8 cellular contexts compared by ENCODE assay signal in the genomic region with DNA sequence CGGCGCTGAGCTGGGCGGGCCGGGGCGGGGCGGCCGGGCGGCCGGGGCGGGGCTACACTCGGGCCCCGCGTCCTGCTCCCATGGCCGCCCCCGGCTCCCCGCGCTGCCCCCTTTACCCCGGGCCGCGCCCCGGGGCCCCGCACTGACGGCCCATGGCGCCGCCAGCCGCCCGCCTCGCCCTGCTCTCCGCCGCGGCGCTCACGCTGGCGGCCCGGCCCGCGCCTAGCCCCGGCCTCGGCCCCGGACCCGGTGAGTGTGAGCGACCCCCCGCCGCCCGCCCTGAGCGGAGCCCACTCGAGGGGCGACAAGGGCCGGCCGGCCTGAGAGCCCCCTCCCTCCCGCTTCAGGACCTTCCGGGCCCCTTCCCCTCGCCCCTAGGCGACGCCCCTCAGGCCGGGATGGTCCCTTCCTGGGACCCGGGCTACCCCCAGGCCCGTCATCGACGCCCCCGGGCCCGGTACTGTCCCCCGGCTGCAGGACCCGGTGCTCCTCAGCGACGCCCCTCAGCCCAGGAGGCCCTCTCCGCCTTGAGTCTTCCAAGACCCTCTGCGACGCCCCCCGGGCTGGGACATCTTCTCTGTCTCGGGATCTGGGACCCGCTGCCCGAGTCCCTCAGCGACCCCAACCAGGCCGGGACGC. TPM values are rescaled to one million over a fixed set of nuclear protein-coding genes. Genes with fewer than 3 reads are reported as not detected.
A peak's percentile ranks its signal among the peaks of the same experiment; 100 is the strongest.
DNase-seq lines count a peak whose midpoint lies in the region; ATAC-seq and TF ChIP-seq lines count a peak whose summit lies in the region.

A gene with protein sequence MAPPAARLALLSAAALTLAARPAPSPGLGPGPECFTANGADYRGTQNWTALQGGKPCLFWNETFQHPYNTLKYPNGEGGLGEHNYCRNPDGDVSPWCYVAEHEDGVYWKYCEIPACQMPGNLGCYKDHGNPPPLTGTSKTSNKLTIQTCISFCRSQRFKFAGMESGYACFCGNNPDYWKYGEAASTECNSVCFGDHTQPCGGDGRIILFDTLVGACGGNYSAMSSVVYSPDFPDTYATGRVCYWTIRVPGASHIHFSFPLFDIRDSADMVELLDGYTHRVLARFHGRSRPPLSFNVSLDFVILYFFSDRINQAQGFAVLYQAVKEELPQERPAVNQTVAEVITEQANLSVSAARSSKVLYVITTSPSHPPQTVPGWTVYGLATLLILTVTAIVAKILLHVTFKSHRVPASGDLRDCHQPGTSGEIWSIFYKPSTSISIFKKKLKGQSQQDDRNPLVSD (plus strand): TSS at position 57 of the 639 bp plus-strand sequence. CDS start 96 bp downstream, at position 153.

- no peak for ATAC-seq in natural killer cell
- ATAC-seq in GM18517 (IDR thresholded peaks at IDR 0.05; ENCODE audit: unreplicated experiment) = no peak

- H3K4me1 Mint-ChIP-seq in Calu3 (ENCODE audit: low read depth, unreplicated experiment) (no peaks in the 10 kb centered on the region), endothelial cell (ENCODE audit: unreplicated experiment) (peaks cover 10% of the 10 kb centered on the region), natural killer cell (peaks cover 10 to 24% of the 10 kb centered on the region in 2 donors)

- H3K27me3 ChIP-seq in Loucy (ENCODE audit: insufficient read depth, low read length, poor library complexity, severe bottlenecking) = no peaks in the 10 kb centered on the region

- DNase-seq in Calu3 = no peak
- peak; percentile 17 for DNase-seq in endothelial cell (ENCODE audit: low spot score)
- DNase-seq in natural killer cell = no peak
- DNase-seq in DMS53 treated with DMSO at 0.1 percent for 48 hours (lab: John Stamatoyannopoulos, UW; ENCODE audit: unreplicated experiment) = no peak
- no peak for DNase-seq in medulla oblongata (ENCODE audit: extremely low spot score)
- DNase-seq in NCI-H146 (lab: John Stamatoyannopoulos, UW) = no peak

- no peak for TF ChIP-seq CTCF in Calu3 (IDR thresholded peaks at IDR 0.05; ENCODE audit: unreplicated experiment)
- no peak for TF ChIP-seq CTCF in Loucy (conservative IDR thresholded peaks at IDR 0.05; ENCODE audit: low read length)
- TF ChIP-seq CTCF in endothelial cell (IDR thresholded peaks at IDR 0.05; ENCODE audit: unreplicated experiment) = no peak
- no peak for TF ChIP-seq CTCF in natural killer cell (IDR thresholded peaks at IDR 0.05)

- H3K4me3 Mint-ChIP-seq in Calu3 (ENCODE audit: low read depth, unreplicated experiment) (peak within 1 kb of the TSS; percentile 76), endothelial cell (ENCODE audit: unreplicated experiment) (peak within 1 kb of the TSS; percentile 87), natural killer cell (peak within 1 kb of the TSS; percentile 76)

- CTCF ChIA-PET in Calu3 (lab: Charles Lee) = no interaction called here

- H3K9me3 Mint-ChIP-seq in Calu3 (ENCODE audit: low read depth, unreplicated experiment) (no peaks in the 10 kb centered on the region), endothelial cell (ENCODE audit: unreplicated experiment) (no peaks in the 10 kb centered on the region), natural killer cell (no peaks in the 10 kb centered on the region)

- H3K27ac Mint-ChIP-seq in Calu3 (ENCODE audit: unreplicated experiment) = peak within 1 kb of the TSS; percentile 21
- H3K27ac Mint-ChIP-seq in endothelial cell (ENCODE audit: unreplicated experiment) = no peak within 1 kb of the TSS
- no peak within 1 kb of the TSS for H3K27ac Mint-ChIP-seq in natural killer cell

- peak within 1 kb of the TSS; percentile 79 for H3K4me2 ChIP-seq in Loucy (ENCODE audit: low read depth, low read length, poor library complexity, severe bottlenecking)

- peaks cover 5% of the 10 kb centered on the region; the same call in 1 of the 2 replicates for H3F3A ChIP-seq in Loucy (ENCODE audit: low read depth)

- peak within 1 kb of the TSS; percentile 69 for H3K4me3 ChIP-seq in Loucy (ENCODE audit: low read length, poor library complexity, severe bottlenecking)

- no peaks in the 10 kb centered on the region for H3K79me2 ChIP-seq in Loucy (ENCODE audit: insufficient read depth, low read length)

- peak within 1 kb of the TSS; percentile 40; the same call in 1 of the 2 replicates for H2AFZ ChIP-seq in Loucy (ENCODE audit: low read length)

- H3K9me2 ChIP-seq in Loucy (replicated peaks; ENCODE audit: low read depth, low read length) = no peaks in the 10 kb centered on the region

- H3K36me3 Mint-ChIP-seq in Calu3 (ENCODE audit: insufficient read depth, unreplicated experiment) = peaks cover 20% of the 10 kb centered on the region
- H3K36me3 Mint-ChIP-seq in endothelial cell (ENCODE audit: low read depth, unreplicated experiment) = no peaks in the 10 kb centered on the region
- no peaks in the 10 kb centered on the region for H3K36me3 Mint-ChIP-seq in natural killer cell

- H4K20me1 ChIP-seq in Loucy (ENCODE audit: insufficient read depth, low read length, poor library complexity, severe bottlenecking) = no peaks in the 10 kb centered on the region

- H3K36me3 ChIP-seq in Loucy (ENCODE audit: insufficient read depth, low read length) = no peaks in the 10 kb centered on the region

- H3K27me3 Mint-ChIP-seq in Calu3 (ENCODE audit: unreplicated experiment) (peaks cover 58% of the 10 kb centered on the region), endothelial cell (ENCODE audit: unreplicated experiment) (peaks cover 4% of the 10 kb centered on the region), natural killer cell (ENCODE audit: low read depth in 2 of 2) (peaks cover 54 to 57% of the 10 kb centered on the region in 2 donors)

- H3K9ac ChIP-seq in Loucy (ENCODE audit: low read depth, low read length, poor library complexity, severe bottlenecking) = peak within 1 kb of the TSS; percentile 61

- intact Hi-C loops in Calu3 (cut with micrococcal nuclease; ENCODE audit: unreplicated experiment) (loop anchor here (10.0 kb wide), 1 partner anchor 82 kb away; no protein-coding TSS in a partner anchor), natural killer cell (cut with micrococcal nuclease) (no loop called here)

- peaks cover 14% of the 10 kb centered on the region for H3K4me1 ChIP-seq in Loucy (ENCODE audit: insufficient read depth, low read length, poor library complexity, severe bottlenecking)

- no peaks in the 10 kb centered on the region for H3K9me3 ChIP-seq in Loucy (ENCODE audit: insufficient read depth, low read depth, low read length)

- BruUV-seq in Calu3 (replicated peaks; lab: Mats Ljungman, UMichigan) = no TSS peak

RNA-seq across cellular contexts. Expression of the gene that starts here (rescaled TPM):
- total RNA-seq in Calu3 (2022) (2.1 and 2.8 TPM in 2 replicates), endothelial cell (ENCODE audit: unreplicated experiment) (3.1 TPM), natural killer cell (under 1 TPM in 1 of 3 donors, not detected in 2; 0.23 TPM)
